In the genomic region with DNA sequence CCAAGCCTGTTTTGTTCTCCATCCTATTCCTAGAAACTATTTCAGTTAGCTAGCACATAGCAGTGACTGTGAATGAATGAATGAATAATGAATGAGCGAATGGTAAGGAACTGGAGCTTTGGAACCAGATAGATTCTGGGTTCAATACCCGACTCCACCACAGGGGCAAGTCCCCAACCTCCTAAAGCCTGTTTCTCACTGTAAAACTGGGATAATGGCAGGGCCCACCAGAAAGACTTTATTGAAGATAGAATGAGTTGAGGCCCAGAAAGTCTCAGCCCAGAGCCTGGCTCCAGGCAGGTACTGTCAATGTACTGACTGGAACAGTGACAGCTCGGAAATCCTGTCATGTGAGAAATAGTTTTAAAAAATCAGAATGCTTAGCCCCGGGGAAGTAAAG, we compare ENCODE assay signal across 12 cellular contexts. TPM values are rescaled to one million over a fixed set of nuclear protein-coding genes. Genes with fewer than 3 reads are reported as not detected.
DNase-seq lines count a peak whose midpoint lies in the region; ATAC-seq, FAIRE-seq and TF ChIP-seq lines count a peak whose summit lies in the region.
"Had no signal": no experiment of that assay in that cellular context is flagged by ENCODE, and none has a peak within 500 bp of the region (broad histone marks: within the 10 kb centered on the region; RNA-seq: fewer than 3 reads in every experiment).

No MANE protein-coding gene starts in this region.

- H3K36me3 Mint-ChIP-seq in natural killer cell = no peaks in the 10 kb centered on the region
- H3K36me3 Mint-ChIP-seq: activated naive CD4-positive, alpha-beta T cell treated with anti-CD3 and anti-CD28 coated beads, Interleukin-2, amount 50 U/mL, for 72 hours had no signal

- CTCF ChIA-PET in K562 (lab: Yijun Ruan, JAX; ENCODE audit: low intra/inter-chr PET ratio) = interaction anchor here (0.7 kb wide), 1 partner anchor 300 kb away, joined by 3 read pairs; no protein-coding TSS in a partner anchor

- peak overlapping the region; percentile 69 for H3K4me3 Mint-ChIP-seq in natural killer cell

- DNase-seq in GM12864 (ENCODE audit: low read depth) (no peak), K562 (ENCODE audit: extremely low read depth in 1 of 4, low spot score in 3 of 4) (peak in 2 of 4 experiments; percentile 54 to 55), natural killer cell (no peak), NCI-H446 (lab: John Stamatoyannopoulos, UW) (no peak), AG20443 (ENCODE audit: low spot score) (no peak)
- DNase-seq: colonic mucosa, NCI-H2081 treated with DMSO at 0.1 percent for 48 hours, OCI-M1 had no signal

- H3K4me1 ChIP-seq in BLaER1 (peaks cover 38% of the 10 kb centered on the region), K562 (replicated peaks in 1 of 2; ENCODE audit: control insufficient read depth in 2 of 2, insufficient read depth in 2 of 2, low read length in 2 of 2) (peaks cover 0 to 20% of the 10 kb centered on the region in 2 experiments; a peak in 2 of 5 replicates)

- FAIRE-seq in K562 (lab: Jason Lieb, UNC) = no peak
- FAIRE-seq: GM12878 had no signal

- WGBS in K562 (ENCODE audit: insufficient coverage, low coverage, missing lambda C conversion rate) = 18% methylated on average over 4 of the region's 4 CpGs

- peak overlapping the region; percentile 90 for H3K4me2 ChIP-seq in BLaER1
- no peak overlapping the region for H3K4me2 ChIP-seq in K562 (ENCODE audit: insufficient read depth, low read length)

- H3K9me3 ChIP-seq in BLaER1 (no peaks in the 10 kb centered on the region), K562 (replicated peaks; ENCODE audit: control insufficient read depth, insufficient read depth, low read depth, low read length) (no peaks in the 10 kb centered on the region)
- H3K9me3 ChIP-seq: colonic mucosa had no signal

- H3K27ac Mint-ChIP-seq in natural killer cell = no peak overlapping the region
- H3K27ac Mint-ChIP-seq: activated naive CD4-positive, alpha-beta T cell treated with anti-CD3 and anti-CD28 coated beads, Interleukin-2, amount 50 U/mL, for 72 hours had no signal

- POLR2A ChIA-PET in K562 (lab: Yijun Ruan, JAX) = interaction anchor here (0.7 kb wide), 1 partner anchor 62 kb away, joined by 3 read pairs; no protein-coding TSS in a partner anchor

- H3K9me3 Mint-ChIP-seq in natural killer cell = no peaks in the 10 kb centered on the region
- H3K9me3 Mint-ChIP-seq: activated naive CD4-positive, alpha-beta T cell treated with anti-CD3 and anti-CD28 coated beads, Interleukin-2, amount 50 U/mL, for 72 hours had no signal

- ATAC-seq in K562 = peak; percentile 14; the same call in 1 of the 3 replicates
- ATAC-seq in natural killer cell = no peak
- ATAC-seq in HG03571 (IDR thresholded peaks at IDR 0.05; ENCODE audit: unreplicated experiment) = no peak

- peaks cover 52 to 67% of the 10 kb centered on the region in 2 donors for H3K27me3 Mint-ChIP-seq in natural killer cell (ENCODE audit: low read depth in 2 of 2)

- H3K27me3 ChIP-seq in BLaER1 (peaks cover 52% of the 10 kb centered on the region), K562 (ENCODE audit: control insufficient read depth in 2 of 2, insufficient read depth in 2 of 2, low read length in 2 of 2) (peaks cover 60 to 92% of the 10 kb centered on the region in 2 experiments)

- intact Hi-C loops in K562 (cut with micrococcal nuclease) (loop anchor here (5.0 kb wide), 3 partner anchors 77 to 417 kb away; no protein-coding TSS in a partner anchor), natural killer cell (cut with micrococcal nuclease) (no loop called here)

- H4K20me1 ChIP-seq in BLaER1 (peaks cover 16% of the 10 kb centered on the region), K562 (replicated peaks; ENCODE audit: control insufficient read depth, insufficient read depth, low read length) (peaks cover 17% of the 10 kb centered on the region)

- H3K9me1 ChIP-seq in K562 (ENCODE audit: control insufficient read depth, insufficient read depth, low read length) = no peaks in the 10 kb centered on the region

- no peak overlapping the region for H2AFZ ChIP-seq in K562 (ENCODE audit: low read depth, low read length)

- TF ChIP-seq RAD21 in K562 (CRISPR knock-in tag; conservative IDR thresholded peaks at IDR 0.05 in 1 of 2, IDR thresholded peaks at IDR 0.05 in 1 of 2) = no peak

- no peak for TF ChIP-seq POLR2A in K562 (conservative IDR thresholded peaks at IDR 0.05)

- H3K79me2 ChIP-seq in K562 (ENCODE audit: control insufficient read depth, insufficient read depth, low read length) = no peaks in the 10 kb centered on the region

- H3K4me1 Mint-ChIP-seq in natural killer cell = peaks cover 5 to 13% of the 10 kb centered on the region in 2 donors

- in situ Hi-C loops in K562 (cut with MboI) = no loop called here

- H3K9ac ChIP-seq in BLaER1 (no peak overlapping the region), K562 (ENCODE audit: insufficient read depth in 1 of 2, low read depth in 2 of 2, low read length in 2 of 2) (no peak overlapping the region)

- TF ChIP-seq CTCF in GM12864 (IDR thresholded peaks at IDR 0.05; ENCODE audit: low read depth, low read length, missing control alignments) = peak; percentile 24
- TF ChIP-seq CTCF in K562 (IDR thresholded peaks at IDR 0.05 in 2 of 3, conservative IDR thresholded peaks at IDR 0.05 in 1 of 3; ENCODE audit: insufficient read depth in 2 of 3, low read depth in 1 of 3, low read length in 3 of 3) = peak in 2 of 3 experiments; percentile 2 to 18; a peak in 2 of 6 replicates
- no peak for TF ChIP-seq CTCF in natural killer cell (IDR thresholded peaks at IDR 0.05)

- H3K36me3 ChIP-seq in BLaER1 = no peaks in the 10 kb centered on the region
- no peaks in the 10 kb centered on the region for H3K36me3 ChIP-seq in K562 (ENCODE audit: control insufficient read depth, insufficient read depth, low read length)
- H3K36me3 ChIP-seq: colonic mucosa had no signal

- TF ChIP-seq EP300 in K562 (IDR thresholded peaks at IDR 0.05; ENCODE audit: low read length) = no peak

- no TSS peak for BruUV-seq in K562 (replicated peaks; lab: Mats Ljungman, UMichigan)

- H3K4me3 ChIP-seq in BLaER1 (no peak overlapping the region; the same call in 1 of the 2 replicates), GM12864 (ENCODE audit: low read depth, low read length) (no peak overlapping the region), K562 (no peak overlapping the region)
- H3K4me3 ChIP-seq: GM12878 had no signal

- H3K27ac ChIP-seq in BLaER1 = no peak overlapping the region
- H3K27ac ChIP-seq in K562 (ENCODE audit: extremely low read depth, low read depth, low read length) = no peak overlapping the region
- H3K27ac ChIP-seq: colonic mucosa had no signal

TF ChIP-seq in K562, 482 proteins besides CTCF, POLR2A, EP300 and RAD21:
- TF ChIP-seq HNRNPH1 (optimal IDR thresholded peaks at IDR 0.05; ENCODE audit: low read depth, low read length) (no peak), DDX20 (tag; IDR thresholded peaks at IDR 0.05; ENCODE audit: low read depth) (no peak), ZNF24 (IDR thresholded peaks at IDR 0.05) (peak; percentile 82)
- TF ChIP-seq, protein P1, sequence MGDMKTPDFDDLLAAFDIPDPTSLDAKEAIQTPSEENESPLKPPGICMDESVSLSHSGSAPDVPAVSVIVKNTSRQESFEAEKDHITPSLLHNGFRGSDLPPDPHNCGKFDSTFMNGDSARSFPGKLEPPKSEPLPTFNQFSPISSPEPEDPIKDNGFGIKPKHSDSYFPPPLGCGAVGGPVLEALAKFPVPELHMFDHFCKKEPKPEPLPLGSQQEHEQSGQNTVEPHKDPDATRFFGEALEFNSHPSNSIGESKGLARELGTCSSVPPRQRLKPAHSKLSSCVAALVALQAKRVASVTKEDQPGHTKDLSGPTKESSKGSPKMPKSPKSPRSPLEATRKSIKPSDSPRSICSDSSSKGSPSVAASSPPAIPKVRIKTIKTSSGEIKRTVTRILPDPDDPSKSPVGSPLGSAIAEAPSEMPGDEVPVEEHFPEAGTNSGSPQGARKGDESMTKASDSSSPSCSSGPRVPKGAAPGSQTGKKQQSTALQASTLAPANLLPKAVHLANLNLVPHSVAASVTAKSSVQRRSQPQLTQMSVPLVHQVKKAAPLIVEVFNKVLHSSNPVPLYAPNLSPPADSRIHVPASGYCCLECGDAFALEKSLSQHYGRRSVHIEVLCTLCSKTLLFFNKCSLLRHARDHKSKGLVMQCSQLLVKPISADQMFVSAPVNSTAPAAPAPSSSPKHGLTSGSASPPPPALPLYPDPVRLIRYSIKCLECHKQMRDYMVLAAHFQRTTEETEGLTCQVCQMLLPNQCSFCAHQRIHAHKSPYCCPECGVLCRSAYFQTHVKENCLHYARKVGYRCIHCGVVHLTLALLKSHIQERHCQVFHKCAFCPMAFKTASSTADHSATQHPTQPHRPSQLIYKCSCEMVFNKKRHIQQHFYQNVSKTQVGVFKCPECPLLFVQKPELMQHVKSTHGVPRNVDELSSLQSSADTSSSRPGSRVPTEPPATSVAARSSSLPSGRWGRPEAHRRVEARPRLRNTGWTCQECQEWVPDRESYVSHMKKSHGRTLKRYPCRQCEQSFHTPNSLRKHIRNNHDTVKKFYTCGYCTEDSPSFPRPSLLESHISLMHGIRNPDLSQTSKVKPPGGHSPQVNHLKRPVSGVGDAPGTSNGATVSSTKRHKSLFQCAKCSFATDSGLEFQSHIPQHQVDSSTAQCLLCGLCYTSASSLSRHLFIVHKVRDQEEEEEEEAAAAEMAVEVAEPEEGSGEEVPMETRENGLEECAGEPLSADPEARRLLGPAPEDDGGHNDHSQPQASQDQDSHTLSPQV (IDR thresholded peaks at IDR 0.05) = no peak

RNA-seq across cellular contexts. Expression of a gene that starts 1.1 kb away (rescaled TPM):
- 0.32 and 1.6 TPM in 2 replicates for total RNA-seq in K562 (2011; cell fraction: chromatin; rRNA removed; ENCODE audit: low replicate concordance)
- 0.50 and 0.66 TPM in 2 replicates for total RNA-seq in K562 (2011; cell fraction: nucleolus; rRNA removed)
- 0.22 and 0.84 TPM in 2 replicates for total RNA-seq in K562 (2011; cell fraction: nucleoplasm; rRNA removed)
- total RNA-seq in K562 (2014; rRNA removed) (0.29 and 0.45 TPM in 2 replicates), K562 (2014; rRNA removed; fragmentation: Illumina TruSeq; extraction: Trizol) (0.41 and 0.47 TPM in 2 replicates), K562 (2015; rRNA removed; fragmentation: Illumina TruSeq; extraction: Trizol) (0.18 and 0.34 TPM in 2 replicates), K562 (2021) (0.47 and 0.53 TPM in 2 replicates), natural killer cell (1 to 10 TPM; 1.2 to 6.0 (median 4.3) TPM)
- polyA plus RNA-seq in K562 (2011; rRNA removed) (0.15 and 0.71 TPM in 2 replicates), K562 (2014; fragmentation: Illumina TruSeq; extraction: Trizol) (0.24 and 0.61 TPM in 2 replicates), K562 (2014; fragmentation: Nextera tagmentation; extraction: Ambion mirVana) (under 1 TPM; 0.34 to 0.36 TPM), K562 (2014; rRNA removed) (0.43 and 1.2 TPM in 2 replicates)
- 0.12 and 1.1 TPM in 2 replicates for polyA plus RNA-seq in K562 (2011; cell fraction: cytosol; rRNA removed)
- polyA plus RNA-seq in K562 (2011; cell fraction: nucleus; rRNA removed) = 0.67 and 3.2 TPM in 2 replicates
- 0.42 and 0.94 TPM in 2 replicates for polyA plus RNA-seq in K562 (2012)
- 0.42 TPM in 1 of 2 replicates, not detected in the other for polyA minus RNA-seq in K562 (2011; rRNA and poly(A)+ RNA removed)
- 0.95 TPM in 1 of 2 replicates, not detected in the other for polyA minus RNA-seq in K562 (2011; cell fraction: cytosol; rRNA and poly(A)+ RNA removed)
- 0.44 and 0.54 TPM in 2 replicates for polyA minus RNA-seq in K562 (2011; cell fraction: nucleus; rRNA and poly(A)+ RNA removed)
